Comparison of ENCODE assay signal across 1 cellular context in the genomic region with DNA sequence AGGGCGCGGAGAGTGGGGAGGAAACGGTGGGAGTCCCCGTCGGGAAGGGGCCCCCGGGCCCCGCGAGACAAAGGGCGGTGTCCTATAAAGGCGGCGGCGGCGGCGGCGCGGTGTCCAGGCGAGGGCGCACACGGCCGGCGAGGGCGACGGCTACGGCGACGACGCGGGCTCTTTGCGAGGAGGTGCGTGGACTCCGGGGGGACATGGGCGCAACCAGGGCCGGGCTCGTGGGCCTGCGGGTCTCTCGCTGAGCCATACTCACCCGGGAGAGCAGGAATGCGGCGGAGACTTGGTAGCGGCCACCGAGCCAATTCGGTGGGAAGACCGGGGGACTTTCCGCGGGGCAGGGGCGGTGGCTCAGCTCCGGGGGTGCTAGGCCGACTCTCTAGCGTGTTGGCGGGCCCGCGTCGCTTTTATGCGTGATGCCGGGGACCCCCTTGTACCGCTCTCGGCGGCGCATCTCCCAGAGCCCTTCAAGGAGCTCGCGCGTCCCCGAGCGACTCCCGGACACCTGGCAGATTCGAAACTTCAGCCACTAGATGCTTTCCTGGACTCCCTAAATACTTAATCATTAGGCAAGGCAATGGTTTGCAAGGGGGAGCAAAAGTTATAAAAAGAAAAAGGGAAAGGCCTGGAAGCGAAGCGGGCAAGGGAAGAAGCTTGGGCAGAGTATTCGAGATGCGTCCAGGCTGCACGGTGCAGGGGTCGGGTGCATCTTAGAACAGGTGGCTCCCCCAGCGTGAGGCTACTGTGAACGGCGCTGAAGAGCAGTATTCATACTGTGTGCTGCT.
TF ChIP-seq lines count a peak whose summit lies in the region.

No MANE protein-coding gene starts in this region.

TF ChIP-seq in HepG2, 621 proteins besides CTCF, POLR2A, EP300 and RAD21 (continued from another document and continues in another):
- TF ChIP-seq ARID4A (CRISPR knock-in tag; IDR thresholded peaks at IDR 0.05; ENCODE audit: borderline replicate concordance) (peak; percentile 37; the same call in 1 of the 2 replicates), HNRNPK (IDR thresholded peaks at IDR 0.05; ENCODE audit: low read depth, low read length, poor library complexity, severe bottlenecking) (peak; percentile 35), ZNF724P (CRISPR knock-in tag; IDR thresholded peaks at IDR 0.05; ENCODE audit: borderline replicate concordance) (no peak), NFRKB (IDR thresholded peaks at IDR 0.05) (no peak), HCFC1 (IDR thresholded peaks at IDR 0.05; ENCODE audit: low read depth, low read length) (no peak), AGO1 (IDR thresholded peaks at IDR 0.05; ENCODE audit: low read depth, low read length, poor library complexity, severe bottlenecking) (peak; percentile 35), ZNF546 (CRISPR knock-in tag; conservative IDR thresholded peaks at IDR 0.05) (no peak), ZNF563 (CRISPR knock-in tag; IDR thresholded peaks at IDR 0.05) (peak; percentile 81; the same call in 1 of the 2 replicates), ZNF512 (CRISPR knock-in tag; IDR thresholded peaks at IDR 0.05) (0 out of 2 replicates have a peak, but pooled peaks have one; percentile 33), PBX3 (CRISPR knock-in tag; IDR thresholded peaks at IDR 0.05; ENCODE audit: borderline replicate concordance) (no peak), ZNF83 (CRISPR knock-in tag; IDR thresholded peaks at IDR 0.05; ENCODE audit: borderline replicate concordance) (peak; percentile 51; the same call in 1 of the 2 replicates), SRSF9 (IDR thresholded peaks at IDR 0.05; ENCODE audit: borderline replicate concordance, insufficient read depth, low read depth, low read length, poor library complexity, severe bottlenecking) (no peak), MEF2D (CRISPR knock-in tag; IDR thresholded peaks at IDR 0.05) (no peak), ZNF615 (CRISPR knock-in tag; IDR thresholded peaks at IDR 0.05; ENCODE audit: borderline replicate concordance) (no peak), ZC3H4 (CRISPR knock-in tag; IDR thresholded peaks at IDR 0.05; ENCODE audit: borderline replicate concordance) (no peak), ZNF775 (CRISPR knock-in tag; IDR thresholded peaks at IDR 0.05; ENCODE audit: borderline replicate concordance) (no peak), YEATS4 (CRISPR knock-in tag; IDR thresholded peaks at IDR 0.05; ENCODE audit: borderline replicate concordance) (peak; percentile 34; the same call in 1 of the 2 replicates), ZNF550 (CRISPR knock-in tag; IDR thresholded peaks at IDR 0.05; ENCODE audit: borderline replicate concordance) (0 out of 2 replicates have a peak, but pooled peaks have one; percentile 16), ZNF121 (CRISPR knock-in tag; IDR thresholded peaks at IDR 0.05) (no peak), TEAD2 (CRISPR knock-in tag; IDR thresholded peaks at IDR 0.05) (no peak), KLF16 (CRISPR knock-in tag; IDR thresholded peaks at IDR 0.05) (no peak), ZMYM4 (CRISPR knock-in tag; IDR thresholded peaks at IDR 0.05) (peak; percentile 61; the same call in 1 of the 2 replicates), RAD51 (IDR thresholded peaks at IDR 0.05; ENCODE audit: borderline replicate concordance) (no peak), SP4 (CRISPR knock-in tag; IDR thresholded peaks at IDR 0.05) (0 out of 2 replicates have a peak, but pooled peaks have one; percentile 52), HNRNPH1 (optimal IDR thresholded peaks at IDR 0.05; ENCODE audit: low read depth, low read length) (no peak), ZNF558 (CRISPR knock-in tag; IDR thresholded peaks at IDR 0.05; ENCODE audit: borderline replicate concordance) (no peak), KDM3A (CRISPR knock-in tag; IDR thresholded peaks at IDR 0.05; ENCODE audit: low read depth) (peak; percentile 64; the same call in 1 of the 2 replicates), ZMAT3 (CRISPR knock-in tag; conservative IDR thresholded peaks at IDR 0.05) (0 out of 2 replicates have a peak, but pooled peaks have one; percentile 56)
- TF ChIP-seq, protein P1, sequence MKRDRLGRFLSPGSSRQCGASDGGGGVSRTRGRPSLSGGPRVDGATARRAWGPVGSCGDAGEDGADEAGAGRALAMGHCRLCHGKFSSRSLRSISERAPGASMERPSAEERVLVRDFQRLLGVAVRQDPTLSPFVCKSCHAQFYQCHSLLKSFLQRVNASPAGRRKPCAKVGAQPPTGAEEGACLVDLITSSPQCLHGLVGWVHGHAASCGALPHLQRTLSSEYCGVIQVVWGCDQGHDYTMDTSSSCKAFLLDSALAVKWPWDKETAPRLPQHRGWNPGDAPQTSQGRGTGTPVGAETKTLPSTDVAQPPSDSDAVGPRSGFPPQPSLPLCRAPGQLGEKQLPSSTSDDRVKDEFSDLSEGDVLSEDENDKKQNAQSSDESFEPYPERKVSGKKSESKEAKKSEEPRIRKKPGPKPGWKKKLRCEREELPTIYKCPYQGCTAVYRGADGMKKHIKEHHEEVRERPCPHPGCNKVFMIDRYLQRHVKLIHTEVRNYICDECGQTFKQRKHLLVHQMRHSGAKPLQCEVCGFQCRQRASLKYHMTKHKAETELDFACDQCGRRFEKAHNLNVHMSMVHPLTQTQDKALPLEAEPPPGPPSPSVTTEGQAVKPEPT (CRISPR knock-in tag; IDR thresholded peaks at IDR 0.05; ENCODE audit: low read depth) = no peak
- TF ChIP-seq, protein P2, sequence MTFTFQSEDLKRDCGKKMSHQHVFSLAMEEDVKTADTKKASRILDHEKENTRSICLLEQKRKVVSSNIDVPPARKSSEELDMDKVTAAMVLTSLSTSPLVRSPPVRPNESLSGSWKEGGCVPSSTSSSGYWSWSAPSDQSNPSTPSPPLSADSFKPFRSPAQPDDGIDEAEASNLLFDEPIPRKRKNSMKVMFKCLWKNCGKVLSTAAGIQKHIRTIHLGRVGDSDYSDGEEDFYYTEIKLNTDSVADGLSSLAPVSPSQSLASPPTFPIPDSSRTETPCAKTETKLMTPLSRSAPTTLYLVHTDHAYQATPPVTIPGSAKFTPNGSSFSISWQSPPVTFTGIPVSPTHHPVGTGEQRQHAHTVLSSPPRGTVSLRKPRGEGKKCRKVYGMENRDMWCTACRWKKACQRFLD (CRISPR knock-in tag; IDR thresholded peaks at IDR 0.05; ENCODE audit: borderline replicate concordance) = peak; percentile 74; the same call in 1 of the 2 replicates
- TF ChIP-seq, protein P3, sequence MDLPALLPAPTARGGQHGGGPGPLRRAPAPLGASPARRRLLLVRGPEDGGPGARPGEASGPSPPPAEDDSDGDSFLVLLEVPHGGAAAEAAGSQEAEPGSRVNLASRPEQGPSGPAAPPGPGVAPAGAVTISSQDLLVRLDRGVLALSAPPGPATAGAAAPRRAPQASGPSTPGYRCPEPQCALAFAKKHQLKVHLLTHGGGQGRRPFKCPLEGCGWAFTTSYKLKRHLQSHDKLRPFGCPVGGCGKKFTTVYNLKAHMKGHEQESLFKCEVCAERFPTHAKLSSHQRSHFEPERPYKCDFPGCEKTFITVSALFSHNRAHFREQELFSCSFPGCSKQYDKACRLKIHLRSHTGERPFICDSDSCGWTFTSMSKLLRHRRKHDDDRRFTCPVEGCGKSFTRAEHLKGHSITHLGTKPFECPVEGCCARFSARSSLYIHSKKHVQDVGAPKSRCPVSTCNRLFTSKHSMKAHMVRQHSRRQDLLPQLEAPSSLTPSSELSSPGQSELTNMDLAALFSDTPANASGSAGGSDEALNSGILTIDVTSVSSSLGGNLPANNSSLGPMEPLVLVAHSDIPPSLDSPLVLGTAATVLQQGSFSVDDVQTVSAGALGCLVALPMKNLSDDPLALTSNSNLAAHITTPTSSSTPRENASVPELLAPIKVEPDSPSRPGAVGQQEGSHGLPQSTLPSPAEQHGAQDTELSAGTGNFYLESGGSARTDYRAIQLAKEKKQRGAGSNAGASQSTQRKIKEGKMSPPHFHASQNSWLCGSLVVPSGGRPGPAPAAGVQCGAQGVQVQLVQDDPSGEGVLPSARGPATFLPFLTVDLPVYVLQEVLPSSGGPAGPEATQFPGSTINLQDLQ (CRISPR knock-in tag; IDR thresholded peaks at IDR 0.05) = no peak
- TF ChIP-seq, protein P4, sequence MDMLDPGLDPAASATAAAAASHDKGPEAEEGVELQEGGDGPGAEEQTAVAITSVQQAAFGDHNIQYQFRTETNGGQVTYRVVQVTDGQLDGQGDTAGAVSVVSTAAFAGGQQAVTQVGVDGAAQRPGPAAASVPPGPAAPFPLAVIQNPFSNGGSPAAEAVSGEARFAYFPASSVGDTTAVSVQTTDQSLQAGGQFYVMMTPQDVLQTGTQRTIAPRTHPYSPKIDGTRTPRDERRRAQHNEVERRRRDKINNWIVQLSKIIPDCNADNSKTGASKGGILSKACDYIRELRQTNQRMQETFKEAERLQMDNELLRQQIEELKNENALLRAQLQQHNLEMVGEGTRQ (IDR thresholded peaks at IDR 0.05; ENCODE audit: low read depth, low read length) = no peak
- TF ChIP-seq, protein P4 (CRISPR knock-in tag; IDR thresholded peaks at IDR 0.05; ENCODE audit: borderline replicate concordance) = no peak
- TF ChIP-seq, protein P5, sequence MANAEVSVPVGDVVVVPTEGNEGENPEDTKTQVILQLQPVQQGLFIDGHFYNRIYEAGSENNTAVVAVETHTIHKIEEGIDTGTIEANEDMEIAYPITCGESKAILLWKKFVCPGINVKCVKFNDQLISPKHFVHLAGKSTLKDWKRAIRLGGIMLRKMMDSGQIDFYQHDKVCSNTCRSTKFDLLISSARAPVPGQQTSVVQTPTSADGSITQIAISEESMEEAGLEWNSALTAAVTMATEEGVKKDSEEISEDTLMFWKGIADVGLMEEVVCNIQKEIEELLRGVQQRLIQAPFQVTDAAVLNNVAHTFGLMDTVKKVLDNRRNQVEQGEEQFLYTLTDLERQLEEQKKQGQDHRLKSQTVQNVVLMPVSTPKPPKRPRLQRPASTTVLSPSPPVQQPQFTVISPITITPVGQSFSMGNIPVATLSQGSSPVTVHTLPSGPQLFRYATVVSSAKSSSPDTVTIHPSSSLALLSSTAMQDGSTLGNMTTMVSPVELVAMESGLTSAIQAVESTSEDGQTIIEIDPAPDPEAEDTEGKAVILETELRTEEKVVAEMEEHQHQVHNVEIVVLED (CRISPR knock-in tag; IDR thresholded peaks at IDR 0.05; ENCODE audit: borderline replicate concordance) = peak; percentile 37
- TF ChIP-seq, protein P6, sequence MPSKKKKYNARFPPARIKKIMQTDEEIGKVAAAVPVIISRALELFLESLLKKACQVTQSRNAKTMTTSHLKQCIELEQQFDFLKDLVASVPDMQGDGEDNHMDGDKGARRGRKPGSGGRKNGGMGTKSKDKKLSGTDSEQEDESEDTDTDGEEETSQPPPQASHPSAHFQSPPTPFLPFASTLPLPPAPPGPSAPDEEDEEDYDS (CRISPR knock-in tag; IDR thresholded peaks at IDR 0.05) = no peak
- TF ChIP-seq, protein P7, sequence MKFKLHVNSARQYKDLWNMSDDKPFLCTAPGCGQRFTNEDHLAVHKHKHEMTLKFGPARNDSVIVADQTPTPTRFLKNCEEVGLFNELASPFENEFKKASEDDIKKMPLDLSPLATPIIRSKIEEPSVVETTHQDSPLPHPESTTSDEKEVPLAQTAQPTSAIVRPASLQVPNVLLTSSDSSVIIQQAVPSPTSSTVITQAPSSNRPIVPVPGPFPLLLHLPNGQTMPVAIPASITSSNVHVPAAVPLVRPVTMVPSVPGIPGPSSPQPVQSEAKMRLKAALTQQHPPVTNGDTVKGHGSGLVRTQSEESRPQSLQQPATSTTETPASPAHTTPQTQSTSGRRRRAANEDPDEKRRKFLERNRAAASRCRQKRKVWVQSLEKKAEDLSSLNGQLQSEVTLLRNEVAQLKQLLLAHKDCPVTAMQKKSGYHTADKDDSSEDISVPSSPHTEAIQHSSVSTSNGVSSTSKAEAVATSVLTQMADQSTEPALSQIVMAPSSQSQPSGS (CRISPR knock-in tag; IDR thresholded peaks at IDR 0.05) = no peak
